Comparison of ENCODE assay signal across 1 cellular context in the genomic region with DNA sequence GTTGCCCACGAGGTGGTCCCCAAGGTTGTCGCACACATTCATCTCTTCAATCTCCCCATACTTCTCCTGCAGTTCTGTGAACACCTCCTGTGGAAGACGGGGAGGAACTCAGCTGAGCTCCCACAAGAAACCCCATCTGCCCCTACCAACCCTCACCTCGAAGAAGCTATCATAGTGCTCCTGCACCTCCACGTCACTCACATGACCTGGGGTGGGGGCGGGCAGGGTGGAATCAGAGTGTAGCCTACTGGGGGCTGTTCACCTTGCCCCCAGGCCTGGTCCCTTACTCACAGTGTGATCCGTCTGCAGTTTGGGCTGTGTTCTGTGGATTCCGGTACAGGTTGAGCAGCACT.
TF ChIP-seq lines count a peak whose summit lies in the region.

No MANE protein-coding gene starts in this region.

TF ChIP-seq in endothelial cell of umbilical vein, 7 proteins besides CTCF, POLR2A, EP300 and RAD21:
- TF ChIP-seq, protein P1, sequence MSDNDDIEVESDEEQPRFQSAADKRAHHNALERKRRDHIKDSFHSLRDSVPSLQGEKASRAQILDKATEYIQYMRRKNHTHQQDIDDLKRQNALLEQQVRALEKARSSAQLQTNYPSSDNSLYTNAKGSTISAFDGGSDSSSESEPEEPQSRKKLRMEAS (IDR thresholded peaks at IDR 0.05; ENCODE audit: insufficient read depth, insufficient read length), result no peak
- TF ChIP-seq EZH2 (IDR thresholded peaks at IDR 0.05; ENCODE audit: borderline replicate concordance, low read depth, low read length, severe bottlenecking), result no peak
- no peak for TF ChIP-seq MYC (IDR thresholded peaks at IDR 0.05; ENCODE audit: low read depth, low read length)
- TF ChIP-seq GATA2 (IDR thresholded peaks at IDR 0.05; ENCODE audit: insufficient read depth, insufficient read length, low read depth, low read length), result no peak
- TF ChIP-seq POLR2AphosphoS5 (IDR thresholded peaks at IDR 0.05; ENCODE audit: insufficient read depth, low read depth, low read length), result no peak
- TF ChIP-seq JUN (IDR thresholded peaks at IDR 0.05; ENCODE audit: borderline replicate concordance, insufficient read depth, insufficient read length, low read depth), result no peak
- TF ChIP-seq FOS (IDR thresholded peaks at IDR 0.05; ENCODE audit: borderline replicate concordance, insufficient read depth, low read length), result no peak
